28 cellular contexts compared by ENCODE assay signal in the genomic region with DNA sequence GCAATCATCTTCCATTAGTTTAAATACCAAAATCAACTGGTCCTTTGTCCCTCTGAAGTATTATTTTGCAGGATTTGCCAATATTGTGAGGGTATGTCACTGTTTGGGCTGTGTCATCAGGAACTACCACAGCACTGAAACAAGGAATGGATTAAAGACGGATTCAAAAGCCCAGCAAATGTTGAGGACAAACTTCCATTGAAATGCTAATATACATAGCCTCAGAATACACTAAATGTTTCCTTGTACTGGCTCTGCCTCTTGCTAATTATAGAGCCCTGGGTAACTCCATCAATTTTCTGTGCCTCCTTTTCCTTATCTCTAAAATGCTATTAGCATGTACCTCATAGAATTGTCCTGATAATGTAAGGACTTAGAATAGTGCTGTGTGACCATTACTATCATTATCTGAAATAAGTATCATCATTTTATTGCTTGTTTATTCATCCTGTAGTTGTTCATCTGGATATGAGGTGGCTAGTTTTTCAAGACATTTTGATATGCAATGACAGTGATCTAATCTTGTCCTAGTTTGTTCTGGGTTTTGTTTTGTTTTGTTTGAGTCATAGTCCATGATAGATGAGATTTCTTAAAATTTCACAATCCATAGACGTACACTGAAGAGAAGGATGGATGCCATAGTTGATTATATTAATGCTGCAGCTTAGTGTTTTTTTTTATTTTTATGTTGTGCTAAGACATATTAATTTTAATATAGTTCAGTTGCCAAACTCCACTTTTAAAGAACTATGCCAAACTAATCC.
DNase-seq lines count a peak whose midpoint lies in the region; ATAC-seq and TF ChIP-seq lines count a peak whose summit lies in the region.
"Had no signal": no experiment of that assay in that cellular context is flagged by ENCODE, and none has a peak within 500 bp of the region (broad histone marks: within the 10 kb centered on the region; RNA-seq: fewer than 3 reads in every experiment).

No MANE protein-coding gene starts in this region.

- DNase-seq in SK-N-SH (no peak), WTC11 (ENCODE audit: low spot score) (no peak), fibroblast of pulmonary artery (ENCODE audit: low read depth) (peak; percentile 34), left lobe of liver (ENCODE audit: low spot score) (no peak), AG20443 (ENCODE audit: low spot score) (no peak), glutamatergic neuron (no peak)
- DNase-seq: 8988T; activated CD4-positive, alpha-beta T cell treated with anti-CD3 and anti-CD28 coated beads for 48 hours; activated CD8-positive, alpha-beta memory T cell treated with anti-CD3 and anti-CD28 coated beads for 24 hours; activated gamma-delta T cell; activated naive CD8-positive, alpha-beta T cell treated with anti-CD3 and anti-CD28 coated beads, Interleukin-2, amount 10 ng/mL, durations not matched to agents 7 days and 5 days; activated T-cell treated with anti-CD3 and anti-CD28 coated beads, Interleukin-2, amount 50 U/mL, for 1 hour; CD8-positive, alpha-beta T cell; DMS 273 treated with DMSO at 0.1 percent for 48 hours; foreskin melanocyte; H9; MG63; NCI-H1105 treated with DMSO at 0.1 percent for 48 hours; NCI-H2107; NCI-H510A treated with DMSO at 0.1 percent for 48 hours; Right ventricle myocardium superior; stimulated activated naive CD4-positive, alpha-beta T cell treated with Interleukin-2 at 50 U/mL for 16 hours; uterus had no signal

- no peaks in the 10 kb centered on the region for H3F3A ChIP-seq in SK-N-SH (replicated peaks; ENCODE audit: insufficient read depth)

- H3K27me3 ChIP-seq in SK-N-SH (ENCODE audit: insufficient read depth) = no peaks in the 10 kb centered on the region
- no peaks in the 10 kb centered on the region for H3K27me3 ChIP-seq in skeletal muscle satellite cell (ENCODE audit: control insufficient read depth, insufficient read depth, low read length)
- H3K27me3 ChIP-seq: MG63, uterus had no signal

- H3K9me3 ChIP-seq in SK-N-SH (no peaks in the 10 kb centered on the region), skeletal muscle satellite cell (replicated peaks; ENCODE audit: low read length) (no peaks in the 10 kb centered on the region)
- H3K9me3 ChIP-seq: MG63, prostate gland, thoracic aorta, uterus had no signal

- no peak overlapping the region for H3K27ac ChIP-seq in SK-N-SH (ENCODE audit: low read depth in 2 of 2, low read length in 1 of 2)
- H3K27ac ChIP-seq: PC-9, prostate gland, thoracic aorta, uterus had no signal

- TF ChIP-seq CTCF in SK-N-SH (IDR thresholded peaks at IDR 0.05) (no peak), WTC11 (IDR thresholded peaks at IDR 0.05) (no peak), fibroblast of pulmonary artery (IDR thresholded peaks at IDR 0.05; ENCODE audit: low read length, missing control alignments) (no peak), glutamatergic neuron (IDR thresholded peaks at IDR 0.05; ENCODE audit: partially characterized antibody, unreplicated experiment) (no peak)

- H3K36me3 ChIP-seq in SK-N-SH (replicated peaks in 1 of 2; ENCODE audit: control insufficient read depth in 1 of 2, insufficient read depth in 2 of 2, low read length in 1 of 2) (no peaks in the 10 kb centered on the region), skeletal muscle satellite cell (ENCODE audit: insufficient read depth, low read length) (no peaks in the 10 kb centered on the region)
- H3K36me3 ChIP-seq: MG63, prostate gland, thoracic aorta, uterus had no signal

- POLR2A ChIA-PET in SK-N-SH (lab: Yijun Ruan, JAX) (no interaction called here), WTC11 (lab: Charles Lee) (no interaction called here)

- no peak for TF ChIP-seq RAD21 in SK-N-SH (IDR thresholded peaks at IDR 0.05; ENCODE audit: low read length)

- no peak overlapping the region for H3K4me2 ChIP-seq in SK-N-SH
- H3K4me2 ChIP-seq in skeletal muscle satellite cell (ENCODE audit: low read length) = peak overlapping the region; percentile 30
- H3K4me2 ChIP-seq: PC-9 had no signal

- H3K36me3 Mint-ChIP-seq in WTC11 (no peaks in the 10 kb centered on the region), glutamatergic neuron (ENCODE audit: unreplicated experiment) (no peaks in the 10 kb centered on the region)
- H3K36me3 Mint-ChIP-seq: activated naive CD8-positive, alpha-beta T cell treated with anti-CD3 and anti-CD28 coated beads, Interleukin-2, amount 10 ng/mL, durations not matched to agents 7 days and 5 days; CD8-positive, alpha-beta T cell had no signal

- TF ChIP-seq EP300 in SK-N-SH (IDR thresholded peaks at IDR 0.05; ENCODE audit: borderline replicate concordance in 1 of 2, low read depth in 1 of 2, low read length in 1 of 2) = no peak

- no peaks in the 10 kb centered on the region for H3K79me2 ChIP-seq in SK-N-SH (ENCODE audit: insufficient read depth)

- WGBS in SK-N-SH (ENCODE audit: low lambda C conversion rate) = 41% methylated on average over 2 of the region's 2 CpGs

- no peaks in the 10 kb centered on the region for H4K20me1 ChIP-seq in SK-N-SH (ENCODE audit: insufficient read depth)

- H3K27me3 Mint-ChIP-seq in WTC11 (ENCODE audit: low read depth) = peaks cover 49% of the 10 kb centered on the region
- H3K27me3 Mint-ChIP-seq in glutamatergic neuron (ENCODE audit: unreplicated experiment) = no peaks in the 10 kb centered on the region
- H3K27me3 Mint-ChIP-seq: activated naive CD8-positive, alpha-beta T cell treated with anti-CD3 and anti-CD28 coated beads, Interleukin-2, amount 10 ng/mL, durations not matched to agents 7 days and 5 days had no signal

- ATAC-seq in SK-N-SH treated with all-trans-retinoic acid at 6 μM for 48 hours (no peak), WTC11 (peak; percentile 72), left lobe of liver (no peak)
- ATAC-seq: CD8-positive, alpha-beta T cell had no signal

- H3K9me2 ChIP-seq in SK-N-SH = no peaks in the 10 kb centered on the region

- no peaks in the 10 kb centered on the region for H3K9me3 Mint-ChIP-seq in WTC11
- peaks cover 1% of the 10 kb centered on the region for H3K9me3 Mint-ChIP-seq in glutamatergic neuron (ENCODE audit: unreplicated experiment)
- H3K9me3 Mint-ChIP-seq: activated naive CD8-positive, alpha-beta T cell treated with anti-CD3 and anti-CD28 coated beads, Interleukin-2, amount 10 ng/mL, durations not matched to agents 7 days and 5 days; CD8-positive, alpha-beta T cell had no signal

- peaks cover 7% of the 10 kb centered on the region for H3K4me1 Mint-ChIP-seq in WTC11
- H3K4me1 Mint-ChIP-seq in glutamatergic neuron (ENCODE audit: low read depth, unreplicated experiment) = peaks cover 30% of the 10 kb centered on the region
- H3K4me1 Mint-ChIP-seq: activated naive CD8-positive, alpha-beta T cell treated with anti-CD3 and anti-CD28 coated beads, Interleukin-2, amount 10 ng/mL, durations not matched to agents 7 days and 5 days had no signal

- H3K4me3 ChIP-seq in SK-N-SH (ENCODE audit: low read depth in 2 of 2, low read length in 1 of 2) (no peak overlapping the region), fibroblast of pulmonary artery (replicated peaks; ENCODE audit: low read depth, low read length) (no peak overlapping the region), skeletal muscle satellite cell (ENCODE audit: low read length) (no peak overlapping the region)
- H3K4me3 ChIP-seq: MG63, PC-9, prostate gland, thoracic aorta, uterus had no signal

- CTCF ChIA-PET in SK-N-SH (lab: Yijun Ruan, JAX) = interaction anchor here (3.0 to 7.4 kb wide), 2 partner anchors 9 to 1365 kb away, joined by 20 to 80 read pairs; no protein-coding TSS in a partner anchor
- CTCF ChIA-PET in WTC11 (lab: Charles Lee) = interaction anchor here (0.7 to 1.3 kb wide), 3 partner anchors 11 to 1258 kb away, joined by 3 to 6 read pairs (median 4); no protein-coding TSS in a partner anchor

- H3K9ac ChIP-seq in SK-N-SH (no peak overlapping the region), skeletal muscle satellite cell (ENCODE audit: low read depth, low read length) (no peak overlapping the region)

- H3K4me3 Mint-ChIP-seq in WTC11 (no peak overlapping the region), glutamatergic neuron (ENCODE audit: unreplicated experiment) (no peak overlapping the region)
- H3K4me3 Mint-ChIP-seq: activated naive CD8-positive, alpha-beta T cell treated with anti-CD3 and anti-CD28 coated beads, Interleukin-2, amount 10 ng/mL, durations not matched to agents 7 days and 5 days; CD8-positive, alpha-beta T cell; H9 had no signal

- no peak overlapping the region for H2AFZ ChIP-seq in SK-N-SH (ENCODE audit: low read depth)
- H2AFZ ChIP-seq: PC-9 had no signal

- H3K27ac Mint-ChIP-seq in WTC11 (no peak overlapping the region), glutamatergic neuron (ENCODE audit: unreplicated experiment) (no peak overlapping the region)
- H3K27ac Mint-ChIP-seq: activated naive CD8-positive, alpha-beta T cell treated with anti-CD3 and anti-CD28 coated beads, Interleukin-2, amount 10 ng/mL, durations not matched to agents 7 days and 5 days; CD8-positive, alpha-beta T cell; H9 had no signal

- H3K4me1 ChIP-seq in SK-N-SH (ENCODE audit: control insufficient read depth in 1 of 2, insufficient read depth in 2 of 2, low read depth in 1 of 2, low read length in 1 of 2) (peaks cover 0 to 3% of the 10 kb centered on the region in 2 experiments; a peak in 2 of 4 replicates), skeletal muscle satellite cell (ENCODE audit: control insufficient read depth, insufficient read depth, low read length) (peaks cover 9% of the 10 kb centered on the region)
- H3K4me1 ChIP-seq: prostate gland, uterus had no signal

TF ChIP-seq in SK-N-SH treated with all-trans-retinoic acid at 6 μM for 48 hours, 23 proteins besides CTCF, POLR2A, EP300 and RAD21:
- TF ChIP-seq ISL1 (CRISPR knock-in tag; IDR thresholded peaks at IDR 0.05) (peak; percentile 70), CSDC2 (CRISPR knock-in tag; IDR thresholded peaks at IDR 0.05) (no peak), OSR1 (CRISPR knock-in tag; IDR thresholded peaks at IDR 0.05) (no peak)

TF ChIP-seq in SK-N-SH, 30 proteins besides CTCF, POLR2A, EP300 and RAD21 (continues in another document):
- TF ChIP-seq, protein P1, sequence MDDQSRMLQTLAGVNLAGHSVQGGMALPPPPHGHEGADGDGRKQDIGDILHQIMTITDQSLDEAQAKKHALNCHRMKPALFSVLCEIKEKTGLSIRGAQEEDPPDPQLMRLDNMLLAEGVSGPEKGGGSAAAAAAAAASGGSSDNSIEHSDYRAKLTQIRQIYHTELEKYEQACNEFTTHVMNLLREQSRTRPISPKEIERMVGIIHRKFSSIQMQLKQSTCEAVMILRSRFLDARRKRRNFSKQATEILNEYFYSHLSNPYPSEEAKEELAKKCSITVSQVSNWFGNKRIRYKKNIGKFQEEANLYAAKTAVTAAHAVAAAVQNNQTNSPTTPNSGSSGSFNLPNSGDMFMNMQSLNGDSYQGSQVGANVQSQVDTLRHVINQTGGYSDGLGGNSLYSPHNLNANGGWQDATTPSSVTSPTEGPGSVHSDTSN (IDR thresholded peaks at IDR 0.05) = no peak

TF ChIP-seq in WTC11, 78 proteins besides CTCF, POLR2A, EP300 and RAD21 (continues in another document):
- TF ChIP-seq TEAD4 (CRISPR knock-in tag; IDR thresholded peaks at IDR 0.05) = no peak
